In the genomic region with DNA sequence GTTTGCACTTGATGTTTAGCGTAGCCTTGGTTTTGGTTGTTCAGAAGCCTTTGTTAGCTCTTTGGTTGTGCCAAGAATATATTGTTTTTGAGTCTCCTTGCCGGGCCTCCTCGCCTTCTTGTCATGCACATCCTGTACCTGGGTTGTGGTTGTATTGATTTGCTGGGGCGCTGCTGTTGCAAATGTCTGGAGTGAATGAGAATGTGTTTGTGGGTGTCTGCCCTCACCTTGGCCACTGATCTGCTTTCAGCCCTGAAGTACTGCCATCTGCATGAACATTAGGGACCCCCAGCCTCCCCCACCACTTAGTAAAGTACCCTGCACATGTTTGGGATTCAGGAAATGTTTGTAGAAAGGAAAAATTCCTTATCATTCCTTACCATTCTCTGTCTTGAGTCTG, we compare ENCODE assay signal across 13 cellular contexts. TPM values are rescaled to one million over a fixed set of nuclear protein-coding genes. Genes with fewer than 3 reads are reported as not detected.
DNase-seq lines count a peak whose midpoint lies in the region; ATAC-seq and TF ChIP-seq lines count a peak whose summit lies in the region.
"Had no signal": no experiment of that assay in that cellular context is flagged by ENCODE, and none has a peak within 500 bp of the region (broad histone marks: within the 10 kb centered on the region; RNA-seq: fewer than 3 reads in every experiment).

No MANE protein-coding gene starts in this region.

- DNase-seq in T-helper 2 cell treated with Interferon-gamma antibody and Interleukin-4, amounts not matched to agents 5 μg/mL and 100 μg/mL, for 36 hours (ENCODE audit: low spot score): peak; percentile 59
- peak; percentile 65 for DNase-seq in activated T-cell treated with anti-CD3 and anti-CD28 coated beads, Interleukin-2, amount 50 U/mL, for 4 hours
- DNase-seq in esophagus squamous epithelium (lab: John Stamatoyannopoulos, UW) (no peak), gastrocnemius medialis (no peak), glutamatergic neuron (no peak), adrenal gland (no peak)
- DNase-seq: dorsolateral prefrontal cortex, heart right ventricle, RPMI8226 had no signal

- H3K9me3 ChIP-seq in esophagus squamous epithelium (no peaks in the 10 kb centered on the region), thymus (ENCODE audit: control insufficient read depth) (no peaks in the 10 kb centered on the region), gastrocnemius medialis (no peaks in the 10 kb centered on the region), adrenal gland (replicated peaks in 1 of 3) (no peaks in the 10 kb centered on the region)
- H3K9me3 ChIP-seq: heart right ventricle, right atrium auricular region had no signal

- H3K4me1 ChIP-seq in esophagus squamous epithelium (peaks cover 8 to 88% (median 29%) of the 10 kb centered on the region in 3 donors), thymus (ENCODE audit: control insufficient read depth, insufficient read depth, low read length) (peaks cover 40% of the 10 kb centered on the region), gastrocnemius medialis (peaks cover 0 to 3% of the 10 kb centered on the region in 2 donors), adrenal gland (replicated peaks in 1 of 2) (no peaks in the 10 kb centered on the region)
- H3K4me1 ChIP-seq: right atrium auricular region had no signal

- peak in 1 of 4 donors; percentile 54 for TF ChIP-seq POLR2A in esophagus squamous epithelium (IDR thresholded peaks at IDR 0.05)
- TF ChIP-seq POLR2A in gastrocnemius medialis (IDR thresholded peaks at IDR 0.05): no peak
- no peak for TF ChIP-seq POLR2A in adrenal gland (IDR thresholded peaks at IDR 0.05)

- H3K4me3 ChIP-seq in esophagus squamous epithelium (no peak overlapping the region), thymus (ENCODE audit: low read length) (no peak overlapping the region), gastrocnemius medialis (no peak overlapping the region), adrenal gland (no peak overlapping the region)
- H3K4me3 ChIP-seq: dorsolateral prefrontal cortex, heart right ventricle, right atrium auricular region had no signal

- H3K27me3 Mint-ChIP-seq in T-helper 2 cell treated with Interferon-gamma antibody and Interleukin-4, amounts not matched to agents 5 μg/mL and 100 μg/mL, for 36 hours (ENCODE audit: low read depth): no peaks in the 10 kb centered on the region
- H3K27me3 Mint-ChIP-seq in activated T-cell treated with anti-CD3 and anti-CD28 coated beads, Interleukin-2, amount 50 U/mL, for 4 hours (ENCODE audit: low read depth): no peaks in the 10 kb centered on the region
- H3K27me3 Mint-ChIP-seq in glutamatergic neuron (ENCODE audit: unreplicated experiment): peaks cover 6% of the 10 kb centered on the region

- peak overlapping the region; percentile 92 for H3K27ac Mint-ChIP-seq in T-helper 2 cell treated with Interferon-gamma antibody and Interleukin-4, amounts not matched to agents 5 μg/mL and 100 μg/mL, for 36 hours
- H3K27ac Mint-ChIP-seq in glutamatergic neuron (ENCODE audit: unreplicated experiment): no peak overlapping the region
- H3K27ac Mint-ChIP-seq: memory B cell had no signal

- H3K27me3 ChIP-seq in esophagus squamous epithelium (no peaks in the 10 kb centered on the region), thymus (ENCODE audit: control insufficient read depth, insufficient read depth) (no peaks in the 10 kb centered on the region), gastrocnemius medialis (no peaks in the 10 kb centered on the region), adrenal gland (no peaks in the 10 kb centered on the region)
- H3K27me3 ChIP-seq: heart right ventricle, right atrium auricular region had no signal

- H3K4me3 Mint-ChIP-seq in T-helper 2 cell treated with Interferon-gamma antibody and Interleukin-4, amounts not matched to agents 5 μg/mL and 100 μg/mL, for 36 hours: peak overlapping the region; percentile 77
- H3K4me3 Mint-ChIP-seq in activated T-cell treated with anti-CD3 and anti-CD28 coated beads, Interleukin-2, amount 50 U/mL, for 4 hours: peak overlapping the region; percentile 36
- H3K4me3 Mint-ChIP-seq in glutamatergic neuron (ENCODE audit: unreplicated experiment): no peak overlapping the region
- H3K4me3 Mint-ChIP-seq: memory B cell had no signal

- in situ Hi-C loops in gastrocnemius medialis (cut with MboI; ENCODE audit: low sequenced_read_pairs in 4 of 4): no loop called here

- H3K4me1 Mint-ChIP-seq in T-helper 2 cell treated with Interferon-gamma antibody and Interleukin-4, amounts not matched to agents 5 μg/mL and 100 μg/mL, for 36 hours (ENCODE audit: low read depth): peaks cover 81% of the 10 kb centered on the region
- peaks cover 89% of the 10 kb centered on the region for H3K4me1 Mint-ChIP-seq in activated T-cell treated with anti-CD3 and anti-CD28 coated beads, Interleukin-2, amount 50 U/mL, for 4 hours (ENCODE audit: low read depth)
- no peaks in the 10 kb centered on the region for H3K4me1 Mint-ChIP-seq in glutamatergic neuron (ENCODE audit: low read depth, unreplicated experiment)
- H3K4me1 Mint-ChIP-seq: memory B cell had no signal

- no peaks in the 10 kb centered on the region for H3K36me3 ChIP-seq in esophagus squamous epithelium
- H3K36me3 ChIP-seq in thymus (ENCODE audit: control insufficient read depth, insufficient read depth): no peaks in the 10 kb centered on the region
- H3K36me3 ChIP-seq in gastrocnemius medialis: no peaks in the 10 kb centered on the region
- H3K36me3 ChIP-seq in adrenal gland (replicated peaks in 1 of 2): no peaks in the 10 kb centered on the region
- H3K36me3 ChIP-seq: heart right ventricle, right atrium auricular region had no signal

- TF ChIP-seq CTCF in esophagus squamous epithelium (IDR thresholded peaks at IDR 0.05) (no peak), gastrocnemius medialis (IDR thresholded peaks at IDR 0.05 in 4 of 5, conservative IDR thresholded peaks at IDR 0.05 in 1 of 5) (no peak), glutamatergic neuron (IDR thresholded peaks at IDR 0.05; ENCODE audit: partially characterized antibody, unreplicated experiment) (no peak), adrenal gland (IDR thresholded peaks at IDR 0.05) (no peak)

- H3K27ac ChIP-seq in esophagus squamous epithelium (peak overlapping the region in 3 of 4 donors; percentile 35 to 75 (median 43)), thymus (ENCODE audit: low read depth) (peak overlapping the region; percentile 97), gastrocnemius medialis (peak overlapping the region in 2 of 4 donors; percentile 18 to 32), adrenal gland (no peak overlapping the region)
- H3K27ac ChIP-seq: dorsolateral prefrontal cortex, right atrium auricular region had no signal

- H3K36me3 Mint-ChIP-seq in T-helper 2 cell treated with Interferon-gamma antibody and Interleukin-4, amounts not matched to agents 5 μg/mL and 100 μg/mL, for 36 hours (ENCODE audit: low read depth): peaks cover 40% of the 10 kb centered on the region
- H3K36me3 Mint-ChIP-seq in activated T-cell treated with anti-CD3 and anti-CD28 coated beads, Interleukin-2, amount 50 U/mL, for 4 hours (ENCODE audit: insufficient read depth): peaks cover 18% of the 10 kb centered on the region
- peaks cover 4% of the 10 kb centered on the region for H3K36me3 Mint-ChIP-seq in glutamatergic neuron (ENCODE audit: unreplicated experiment)
- H3K36me3 Mint-ChIP-seq: memory B cell had no signal

- no peaks in the 10 kb centered on the region for H3K9me3 Mint-ChIP-seq in T-helper 2 cell treated with Interferon-gamma antibody and Interleukin-4, amounts not matched to agents 5 μg/mL and 100 μg/mL, for 36 hours
- peaks cover 3% of the 10 kb centered on the region for H3K9me3 Mint-ChIP-seq in activated T-cell treated with anti-CD3 and anti-CD28 coated beads, Interleukin-2, amount 50 U/mL, for 4 hours
- H3K9me3 Mint-ChIP-seq in glutamatergic neuron (ENCODE audit: unreplicated experiment): peaks cover 1% of the 10 kb centered on the region
- H3K9me3 Mint-ChIP-seq: memory B cell had no signal

- peak; percentile 26 to 32 for ATAC-seq in activated T-cell treated with anti-CD3 and anti-CD28 coated beads, Interleukin-2, amount 50 U/mL, for 4 hours
- ATAC-seq in gastrocnemius medialis: no peak

- 48 to 49% methylated on average over 4 of the region's 4 CpGs for WGBS in esophagus squamous epithelium, 2 donors
- WGBS in thymus: 12% methylated on average over 4 of the region's 4 CpGs
- WGBS in adrenal gland, 4 donors: 80 to 87% (median 85%) methylated on average over 4 of the region's 4 CpGs

- intact Hi-C loops in esophagus squamous epithelium (cut with DNase I) (no loop called here), gastrocnemius medialis (cut with DNase I; ENCODE audit: low total_unique reads) (no loop called here), adrenal gland (cut with DNase I) (no loop called here)

RNA-seq across cellular contexts. Expression of a gene that starts 16.5 kb away (rescaled TPM):
- 100 to 1,000 TPM; 109 to 141 (median 134) TPM for total RNA-seq in activated T-cell treated with anti-CD3 and anti-CD28 coated beads, Interleukin-2, amount 50 U/mL, for 4 hours
- total RNA-seq in esophagus squamous epithelium (10 to 100 TPM; 34.5 to 51.3 (median 45.0) TPM), gastrocnemius medialis (10 to 100 TPM; 11.3 to 32.4 (median 16.6) TPM), glutamatergic neuron (ENCODE audit: unreplicated experiment) (0.54 TPM), adrenal gland (10 to 100 TPM; 13.6 to 28.1 (median 19.3) TPM)
- polyA plus RNA-seq in thymus (73.5 TPM), adrenal gland (10 to 100 TPM in 1 of 3 donors, 1 to 10 TPM in 2; 7.8 to 11.6 (median 9.9) TPM)

RNA-seq across cellular contexts. Expression of a gene that starts 56.8 kb away (rescaled TPM):
- 1 to 10 TPM; 1.1 to 1.5 (median 1.3) TPM for total RNA-seq in activated T-cell treated with anti-CD3 and anti-CD28 coated beads, Interleukin-2, amount 50 U/mL, for 4 hours
- total RNA-seq in esophagus squamous epithelium (10 to 100 TPM; 18.5 to 35.9 (median 26.3) TPM), gastrocnemius medialis (1 to 10 TPM in 1 of 4 donors, under 1 TPM in 2, not detected in 1; 0.39 to 1.7 (median 1.00) TPM), glutamatergic neuron (ENCODE audit: unreplicated experiment) (not detected), adrenal gland (1 to 10 TPM; 2.4 to 6.0 (median 4.9) TPM)
- polyA plus RNA-seq in thymus (20.0 TPM), adrenal gland (1 to 10 TPM; 1.8 to 2.4 (median 1.9) TPM)
- total RNA-seq: Daoy had no signal

Comparison
In these comparisons a context has a peak if more than half of its experiments do, and no peak if none do; other contexts are left out.
1. DNase-seq: peak in T-helper 2 cell treated with Interferon-gamma antibody and Interleukin-4, amounts not matched to agents 5 μg/mL and 100 μg/mL, for 36 hours (single experiment) and activated T-cell treated with anti-CD3 and anti-CD28 coated beads, Interleukin-2, amount 50 U/mL, for 4 hours (single experiment); none in esophagus squamous epithelium (single experiment), gastrocnemius medialis (0 of 2), glutamatergic neuron (single experiment) and adrenal gland (0 of 7).
2. ATAC-seq: peak in activated T-cell treated with anti-CD3 and anti-CD28 coated beads, Interleukin-2, amount 50 U/mL, for 4 hours (2 of 2); none in gastrocnemius medialis (0 of 2).
3. H3K27ac ChIP-seq: peak in esophagus squamous epithelium (3 of 4) and thymus (single experiment); none in adrenal gland (0 of 5).